In genomic region chr9:22682536-22683392, GRCh38 we compare ENCODE assay signal across 10 cellular contexts.
DNase-seq lines count a peak whose midpoint lies in the region; ATAC-seq and TF ChIP-seq lines count a peak whose summit lies in the region.
"Had no signal": no experiment of that assay in that cellular context is flagged by ENCODE, and none has a peak within 500 bp of the region (broad histone marks: within the 10 kb centered on the region; RNA-seq: fewer than 3 reads in every experiment).

No MANE protein-coding gene starts in this region.

- peaks cover 15% of the 10 kb centered on the region for H3K4me1 Mint-ChIP-seq in brain
- H3K4me1 Mint-ChIP-seq in activated naive CD8-positive, alpha-beta T cell treated with anti-CD3 and anti-CD28 coated beads for 36 hours = no peaks in the 10 kb centered on the region

- H3K36me3 ChIP-seq in neural cell (ENCODE audit: insufficient read depth, low read length) = no peaks in the 10 kb centered on the region

- H4K20me1 ChIP-seq in neural cell (ENCODE audit: insufficient read depth) = no peaks in the 10 kb centered on the region

- TF ChIP-seq EP300 in neural cell (conservative IDR thresholded peaks at IDR 0.05; ENCODE audit: poor library complexity, severe bottlenecking) = no peak

- H3K4me3 Mint-ChIP-seq in brain = peak overlapping the region in 2 of 5 experiments; percentile 4 to 9
- no peak overlapping the region for H3K4me3 Mint-ChIP-seq in activated naive CD8-positive, alpha-beta T cell treated with anti-CD3 and anti-CD28 coated beads for 36 hours
- H3K4me3 Mint-ChIP-seq: activated naive CD4-positive, alpha-beta T cell treated with anti-CD3 and anti-CD28 coated beads for 36 hours had no signal

- H3K9me2 ChIP-seq in neural cell (ENCODE audit: insufficient read depth, low read length) = no peaks in the 10 kb centered on the region

- H3K27ac Mint-ChIP-seq in brain = peak overlapping the region in 3 of 5 experiments; percentile 37 to 88 (median 85)
- no peak overlapping the region for H3K27ac Mint-ChIP-seq in activated naive CD8-positive, alpha-beta T cell treated with anti-CD3 and anti-CD28 coated beads for 36 hours
- H3K27ac Mint-ChIP-seq: activated naive CD4-positive, alpha-beta T cell treated with anti-CD3 and anti-CD28 coated beads for 36 hours had no signal

- H3K9me3 Mint-ChIP-seq in brain = peaks cover 0 to 2% (median 0%) of the 10 kb centered on the region in 5 experiments
- H3K9me3 Mint-ChIP-seq in activated naive CD8-positive, alpha-beta T cell treated with anti-CD3 and anti-CD28 coated beads for 36 hours = peaks cover 3% of the 10 kb centered on the region

- no peak overlapping the region for H3K4me2 ChIP-seq in neural cell (ENCODE audit: low read length)

- peak overlapping the region; percentile 20 for H3K4me3 ChIP-seq in neural cell (ENCODE audit: low read length)

- H3K36me3 Mint-ChIP-seq in brain = no peaks in the 10 kb centered on the region
- no peaks in the 10 kb centered on the region for H3K36me3 Mint-ChIP-seq in activated naive CD8-positive, alpha-beta T cell treated with anti-CD3 and anti-CD28 coated beads for 36 hours

- DNase-seq in GM04504 (ENCODE audit: low read depth) = peak; percentile 10
- DNase-seq in NCI-H187 treated with DMSO at 0.1 percent for 48 hours (lab: John Stamatoyannopoulos, UW) = peak; percentile 46
- no peak for DNase-seq in activated naive CD8-positive, alpha-beta T cell treated with anti-CD3 and anti-CD28 coated beads for 36 hours
- DNase-seq in GM10266 (ENCODE audit: extremely low spot score) = no peak
- DNase-seq: activated naive CD4-positive, alpha-beta T cell treated with anti-CD3 and anti-CD28 coated beads for 36 hours had no signal

- no peaks in the 10 kb centered on the region for H3K9me3 ChIP-seq in neural cell (ENCODE audit: low read length)

- no peak for ATAC-seq in activated CD4-positive, CD25-positive, alpha-beta regulatory T cell treated with anti-CD3 and anti-CD28 coated beads, Interleukin-2, amount 50 U/mL, for 24 hours
- no peak for ATAC-seq in HG02610 (IDR thresholded peaks at IDR 0.05; ENCODE audit: unreplicated experiment)
- ATAC-seq: esophagus mucosa had no signal

- no peaks in the 10 kb centered on the region for H3F3A ChIP-seq in neural cell (ENCODE audit: insufficient read depth, low read length, poor library complexity, severe bottlenecking)

- no peaks in the 10 kb centered on the region for H3K79me2 ChIP-seq in neural cell (replicated peaks; ENCODE audit: insufficient read depth, low read length)

- TF ChIP-seq RAD21 in neural cell (conservative IDR thresholded peaks at IDR 0.05) = no peak

- H3K9ac ChIP-seq in neural cell (ENCODE audit: low read length) = no peak overlapping the region

- H3K27ac ChIP-seq in neural cell (ENCODE audit: low read length) = no peak overlapping the region

- no peaks in the 10 kb centered on the region for H3K27me3 Mint-ChIP-seq in brain
- H3K27me3 Mint-ChIP-seq in activated naive CD8-positive, alpha-beta T cell treated with anti-CD3 and anti-CD28 coated beads for 36 hours = no peaks in the 10 kb centered on the region

- no peak for TF ChIP-seq CTCF in brain (conservative IDR thresholded peaks at IDR 0.05)
- no peak for TF ChIP-seq CTCF in neural cell (IDR thresholded peaks at IDR 0.05; ENCODE audit: poor library complexity, severe bottlenecking)
- no peak for TF ChIP-seq CTCF in GM10266 (IDR thresholded peaks at IDR 0.05; ENCODE audit: control insufficient read depth, insufficient read depth, low read depth, missing control alignments)

- no peak overlapping the region for H2AFZ ChIP-seq in neural cell (ENCODE audit: low read depth, low read length)

- no peaks in the 10 kb centered on the region for H3K27me3 ChIP-seq in neural cell (ENCODE audit: insufficient read depth, low read depth, low read length)

TF ChIP-seq in neural cell, 6 proteins besides CTCF, POLR2A, EP300 and RAD21:
- TF ChIP-seq TAF1 (IDR thresholded peaks at IDR 0.05; ENCODE audit: low read depth) = no peak
- TF ChIP-seq SMC3 (conservative IDR thresholded peaks at IDR 0.05; ENCODE audit: poor library complexity) = no peak
- TF ChIP-seq EZH2 (IDR thresholded peaks at IDR 0.05; ENCODE audit: borderline replicate concordance, insufficient read depth, low read length, poor library complexity, severe bottlenecking) = no peak
- no peak for TF ChIP-seq MXI1 (conservative IDR thresholded peaks at IDR 0.05; ENCODE audit: poor library complexity, severe bottlenecking)
- TF ChIP-seq POLR2AphosphoS5 (IDR thresholded peaks at IDR 0.05) = no peak
- TF ChIP-seq REST (IDR thresholded peaks at IDR 0.05; ENCODE audit: borderline replicate concordance) = no peak
TF ChIP-seq in neural cell: peak in this region for 0.

Comparison
In these comparisons a context has a peak if more than half of its experiments do, and no peak if none do; other contexts are left out.
1. DNase-seq: peak in GM04504 (single experiment) and NCI-H187 treated with DMSO at 0.1 percent for 48 hours (single experiment); none in activated naive CD8-positive, alpha-beta T cell treated with anti-CD3 and anti-CD28 coated beads for 36 hours (single experiment) and GM10266 (single experiment).